Comparison of ENCODE assay signal across 21 cellular contexts in genomic region chr2:71244302-71244660, GRCh38.
"Had no signal": no experiment of that assay in that cellular context is flagged by ENCODE, and none has a peak within 500 bp of the region (broad histone marks: within the 10 kb centered on the region; RNA-seq: fewer than 3 reads in every experiment).

No MANE protein-coding gene starts in this region.

- H3K36me3 Mint-ChIP-seq: naive B cell had no signal

- DNase-seq: effector CD4-positive, alpha-beta T cell; erythroblast; foreskin keratinocyte; islet precursor cell; left lung; mesenchymal stem cell; naive B cell; occipital lobe; stimulated activated CD4-positive, alpha-beta T cell treated with anti-CD3 and anti-CD28 coated beads, Interleukin-12 subunit alpha, Interleukin-12 subunit beta, amount 100 ng/mL, for 4 hours; stimulated activated naive CD4-positive, alpha-beta T cell; stomach; transverse colon had no signal

- ATAC-seq: foreskin keratinocyte, left lung, sciatic nerve had no signal

- H3K36me3 ChIP-seq: left lung, pancreas, stomach, thoracic aorta, transverse colon had no signal

- H3K4me1 ChIP-seq: foreskin keratinocyte, left lung, pancreas had no signal

- H3K4me1 Mint-ChIP-seq: endodermal cell had no signal

- H3K27ac Mint-ChIP-seq: endodermal cell, nephron, progenitor cell of endocrine pancreas had no signal

- H3K27ac ChIP-seq: coronary artery, foreskin keratinocyte, left lung, pancreas, skin epidermis, stomach, thoracic aorta, transverse colon had no signal

- H3K27me3 Mint-ChIP-seq: progenitor cell of endocrine pancreas had no signal

- H3K27me3 ChIP-seq: pancreas, stomach, transverse colon had no signal

- H3K4me3 Mint-ChIP-seq: endodermal cell, naive B cell, nephron had no signal

- H3K4me3 ChIP-seq: coronary artery, left lung, lung, pancreas, skin epidermis, stomach, thoracic aorta, transverse colon had no signal

- H3K9me3 ChIP-seq: pancreas, stomach, thoracic aorta, transverse colon had no signal
